Comparison of ENCODE assay signal across 20 cellular contexts in genomic region chr2:237962432-237963084, GRCh38. TPM values are rescaled to one million over a fixed set of nuclear protein-coding genes. Genes with fewer than 3 reads are reported as not detected.
A peak's percentile ranks its signal among the peaks of the same experiment; 100 is the strongest.
DNase-seq lines count a peak whose midpoint lies in the region; ATAC-seq and TF ChIP-seq lines count a peak whose summit lies in the region.
"Had no signal": no experiment of that assay in that cellular context is flagged by ENCODE, and none has a peak within 500 bp of the region (broad histone marks: within the 10 kb centered on the region; RNA-seq: fewer than 3 reads in every experiment).

No MANE protein-coding gene starts in this region.

- peaks cover 4% of the 10 kb centered on the region for H3K36me3 Mint-ChIP-seq in IgD-negative memory B cell

- peak overlapping the region; percentile 80 to 90 (median 89) for H3K27ac ChIP-seq in body of pancreas
- no peak overlapping the region for H3K27ac ChIP-seq in osteoblast (ENCODE audit: low read depth, low read length)
- H3K27ac ChIP-seq: BLaER1, Peyer's patch, SK-N-MC had no signal

- peak overlapping the region; percentile 35 to 57 (median 39) for H3K27ac Mint-ChIP-seq in IgD-negative memory B cell

- peak overlapping the region in 2 of 4 donors; percentile 22 to 51 for H3K4me3 Mint-ChIP-seq in IgD-negative memory B cell

- peaks cover 3% of the 10 kb centered on the region for H3K79me2 ChIP-seq in osteoblast (ENCODE audit: insufficient read depth, low read length)

- H4K20me1 ChIP-seq in osteoblast (ENCODE audit: insufficient read depth, low read length): peaks cover under 1% of the 10 kb centered on the region

- peaks cover 0 to 10% (median 0%) of the 10 kb centered on the region in 3 donors for H3K9me3 ChIP-seq in body of pancreas
- H3K9me3 ChIP-seq in osteoblast (ENCODE audit: low read depth, low read length): peaks cover 10% of the 10 kb centered on the region

- no peak for TF ChIP-seq POLR2A in body of pancreas (IDR thresholded peaks at IDR 0.05)

- H3K27me3 Mint-ChIP-seq in IgD-negative memory B cell: no peaks in the 10 kb centered on the region

- no peak for TF ChIP-seq CTCF in body of pancreas (IDR thresholded peaks at IDR 0.05)
- no peak for TF ChIP-seq CTCF in osteoblast (IDR thresholded peaks at IDR 0.05; ENCODE audit: extremely low read depth, low read depth, low read length)
- no peak for TF ChIP-seq CTCF in GM20000 (IDR thresholded peaks at IDR 0.05; ENCODE audit: extremely low read depth, missing control alignments)

- 88 to 90% methylated on average over 5 of the region's 5 CpGs for WGBS in body of pancreas, 2 donors

- no peak overlapping the region for H3K4me3 ChIP-seq in body of pancreas
- no peak overlapping the region for H3K4me3 ChIP-seq in osteoblast (ENCODE audit: insufficient read depth, low read length)
- H3K4me3 ChIP-seq: BLaER1, Peyer's patch, SK-N-MC had no signal

- intact Hi-C loops in body of pancreas (cut with DNase I): no loop called here

- no peaks in the 10 kb centered on the region for H3K27me3 ChIP-seq in body of pancreas
- H3K27me3 ChIP-seq in osteoblast (ENCODE audit: insufficient read depth, low read length): no peaks in the 10 kb centered on the region
- H3K27me3 ChIP-seq: BLaER1, Peyer's patch had no signal

- peaks cover 57% of the 10 kb centered on the region for H3K4me1 ChIP-seq in body of pancreas
- H3K4me1 ChIP-seq in osteoblast (ENCODE audit: insufficient read depth, low read length): peaks cover 7% of the 10 kb centered on the region

- H3K36me3 ChIP-seq in body of pancreas (replicated peaks in 1 of 2; ENCODE audit: insufficient read depth in 1 of 2, low read depth in 2 of 2) (no peaks in the 10 kb centered on the region), osteoblast (ENCODE audit: insufficient read depth, low read length) (no peaks in the 10 kb centered on the region)
- H3K36me3 ChIP-seq: Peyer's patch had no signal

- no peak overlapping the region for H3K4me2 ChIP-seq in osteoblast (ENCODE audit: insufficient read depth, low read length)
- H3K4me2 ChIP-seq: BLaER1 had no signal

- H3K9me3 Mint-ChIP-seq in IgD-negative memory B cell: peaks cover 3 to 7% (median 4%) of the 10 kb centered on the region in 3 donors

- peaks cover 0 to 4% (median 2%) of the 10 kb centered on the region in 3 donors for H3K4me1 Mint-ChIP-seq in IgD-negative memory B cell

- peak; percentile 15 for DNase-seq in NOMO-1 treated with DMSO at 0.1 percent for 48 hours (lab: John Stamatoyannopoulos, UW; ENCODE audit: unreplicated experiment)
- no peak for DNase-seq in NOMO-1 (lab: John Stamatoyannopoulos, UW; ENCODE audit: unreplicated experiment in 2 of 2)
- no peak for DNase-seq in body of pancreas
- DNase-seq in osteoblast (ENCODE audit: insufficient read length, low spot score, missing footprints): peak; percentile 47
- no peak for DNase-seq in NCI-H2196 treated with DMSO at 0.1 percent for 48 hours (lab: John Stamatoyannopoulos, UW; ENCODE audit: unreplicated experiment)
- no peak for DNase-seq in GM20000 (ENCODE audit: low spot score)
- DNase-seq: 8988T, DND-41, GOT3, KBM-7, NCI-H1092, NCI-H2081 treated with DMSO at 0.1 percent for 48 hours, NCI-H510A treated with DMSO at 0.1 percent for 48 hours, NCI-H82, Peyer's patch, Right ventricle myocardium superior had no signal

- H2AFZ ChIP-seq in osteoblast (ENCODE audit: low read length): no peak overlapping the region

- ATAC-seq in body of pancreas (no peak), HG03175 (IDR thresholded peaks at IDR 0.05; ENCODE audit: unreplicated experiment) (no peak)

RNA-seq across cellular contexts. Expression of gene UBE2F, which starts 4.3 kb away (rescaled TPM):
- 48.4 TPM for polyA plus RNA-seq in IgD-negative memory B cell
- total RNA-seq in body of pancreas (10 to 100 TPM; 67.7 to 69.9 TPM), osteoblast (39.8 and 45.1 TPM in 2 replicates)

Comparison
In these comparisons a context has a peak if more than half of its experiments do, and no peak if none do; other contexts are left out.
1. DNase-seq: peak in NOMO-1 treated with DMSO at 0.1 percent for 48 hours (single experiment) and osteoblast (single experiment); none in NOMO-1 (0 of 2), body of pancreas (0 of 4), NCI-H2196 treated with DMSO at 0.1 percent for 48 hours (single experiment) and GM20000 (single experiment).